In genomic region chr17:4607773-4608187, GRCh38 we compare ENCODE assay signal across 8 cellular contexts. TPM values are rescaled to one million over a fixed set of nuclear protein-coding genes. Genes with fewer than 3 reads are reported as not detected.
DNase-seq lines count a peak whose midpoint lies in the region; ATAC-seq, FAIRE-seq and TF ChIP-seq lines count a peak whose summit lies in the region.

No MANE protein-coding gene starts in this region.

- H3K27ac ChIP-seq in GM23338 (ENCODE audit: low read depth), result no peak overlapping the region

- H3K4me3 Mint-ChIP-seq in GM23338, result no peak overlapping the region

- H3F3A ChIP-seq in GM23338 (replicated peaks; ENCODE audit: low read depth), result no peaks in the 10 kb centered on the region

- no peak; the same call in 1 of the 3 replicates for ATAC-seq in GM23338
- ATAC-seq in sciatic nerve, result peak; percentile 71
- ATAC-seq in GM19397 (IDR thresholded peaks at IDR 0.05; ENCODE audit: unreplicated experiment), result no peak
- no peak for ATAC-seq in HG02870 (IDR thresholded peaks at IDR 0.05; ENCODE audit: unreplicated experiment)

- no peak overlapping the region for H2AFZ ChIP-seq in GM23338

- in situ Hi-C loops in GM13976 (cut with MboI; ENCODE audit: low sequenced_read_pairs, unreplicated experiment), result no loop called here

- H4K20me1 ChIP-seq in GM23338 (replicated peaks; ENCODE audit: insufficient read depth), result no peaks in the 10 kb centered on the region

- FAIRE-seq in GM12892 (lab: Jason Lieb, UNC), result no peak

- H3K9me3 Mint-ChIP-seq in GM23338, result no peaks in the 10 kb centered on the region

- no peak overlapping the region for H3K4me2 ChIP-seq in GM23338

- TF ChIP-seq CTCF in GM23338 (conservative IDR thresholded peaks at IDR 0.05; ENCODE audit: low read depth in 2 of 2), result no peak
- TF ChIP-seq CTCF in GM13976 (IDR thresholded peaks at IDR 0.05; ENCODE audit: borderline replicate concordance, control extremely low read depth, extremely low read depth, insufficient read depth, missing control alignments), result no peak

- H3K9me2 ChIP-seq in GM23338 (ENCODE audit: insufficient read depth), result no peaks in the 10 kb centered on the region

- no peaks in the 10 kb centered on the region for H3K4me1 ChIP-seq in GM23338 (ENCODE audit: insufficient read depth)

- H3K79me2 ChIP-seq in GM23338 (replicated peaks; ENCODE audit: insufficient read depth), result no peaks in the 10 kb centered on the region

- intact Hi-C loops in sciatic nerve (cut with DNase I), result no loop called here

- no peak for TF ChIP-seq POLR2A in GM12892 (IDR thresholded peaks at IDR 0.05; ENCODE audit: low read depth, low read length)

- H3K27me3 Mint-ChIP-seq in GM23338 (ENCODE audit: insufficient read depth, low read depth, poor library complexity), result peaks cover 10% of the 10 kb centered on the region

- H3K27ac Mint-ChIP-seq in GM23338, result peak overlapping the region; percentile 55; the same call in 1 of the 2 replicates

- H3K36me3 Mint-ChIP-seq in GM23338 (ENCODE audit: low read depth), result no peaks in the 10 kb centered on the region; the same call in 2 of the 3 replicates

- no peaks in the 10 kb centered on the region for H3K36me3 ChIP-seq in GM23338 (ENCODE audit: insufficient read depth)

- no peaks in the 10 kb centered on the region for H3K27me3 ChIP-seq in GM23338 (ENCODE audit: insufficient read depth)

- peaks cover 20% of the 10 kb centered on the region for H3K4me1 Mint-ChIP-seq in GM23338

- DNase-seq in GM23338 (ENCODE audit: low spot score), result no peak
- DNase-seq in astrocyte of the hippocampus (ENCODE audit: low read depth, low spot score), result peak; percentile 83
- DNase-seq in iPS-NIHi7 (ENCODE audit: extremely low spot score), result peak; percentile 33
- DNase-seq in sciatic nerve (ENCODE audit: low spot score), result peak; percentile 79
- no peak for DNase-seq in GM12892 (ENCODE audit: insufficient read length)
- no peak for DNase-seq in GM13976 (ENCODE audit: low spot score)

- H3K4me3 ChIP-seq in GM23338, result no peak overlapping the region

TF ChIP-seq in GM23338, 12 proteins besides CTCF, POLR2A, EP300 and RAD21:
- TF ChIP-seq, protein P1, sequence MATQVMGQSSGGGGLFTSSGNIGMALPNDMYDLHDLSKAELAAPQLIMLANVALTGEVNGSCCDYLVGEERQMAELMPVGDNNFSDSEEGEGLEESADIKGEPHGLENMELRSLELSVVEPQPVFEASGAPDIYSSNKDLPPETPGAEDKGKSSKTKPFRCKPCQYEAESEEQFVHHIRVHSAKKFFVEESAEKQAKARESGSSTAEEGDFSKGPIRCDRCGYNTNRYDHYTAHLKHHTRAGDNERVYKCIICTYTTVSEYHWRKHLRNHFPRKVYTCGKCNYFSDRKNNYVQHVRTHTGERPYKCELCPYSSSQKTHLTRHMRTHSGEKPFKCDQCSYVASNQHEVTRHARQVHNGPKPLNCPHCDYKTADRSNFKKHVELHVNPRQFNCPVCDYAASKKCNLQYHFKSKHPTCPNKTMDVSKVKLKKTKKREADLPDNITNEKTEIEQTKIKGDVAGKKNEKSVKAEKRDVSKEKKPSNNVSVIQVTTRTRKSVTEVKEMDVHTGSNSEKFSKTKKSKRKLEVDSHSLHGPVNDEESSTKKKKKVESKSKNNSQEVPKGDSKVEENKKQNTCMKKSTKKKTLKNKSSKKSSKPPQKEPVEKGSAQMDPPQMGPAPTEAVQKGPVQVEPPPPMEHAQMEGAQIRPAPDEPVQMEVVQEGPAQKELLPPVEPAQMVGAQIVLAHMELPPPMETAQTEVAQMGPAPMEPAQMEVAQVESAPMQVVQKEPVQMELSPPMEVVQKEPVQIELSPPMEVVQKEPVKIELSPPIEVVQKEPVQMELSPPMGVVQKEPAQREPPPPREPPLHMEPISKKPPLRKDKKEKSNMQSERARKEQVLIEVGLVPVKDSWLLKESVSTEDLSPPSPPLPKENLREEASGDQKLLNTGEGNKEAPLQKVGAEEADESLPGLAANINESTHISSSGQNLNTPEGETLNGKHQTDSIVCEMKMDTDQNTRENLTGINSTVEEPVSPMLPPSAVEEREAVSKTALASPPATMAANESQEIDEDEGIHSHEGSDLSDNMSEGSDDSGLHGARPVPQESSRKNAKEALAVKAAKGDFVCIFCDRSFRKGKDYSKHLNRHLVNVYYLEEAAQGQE (IDR thresholded peaks at IDR 0.05; ENCODE audit: unreplicated experiment), result no peak
- TF ChIP-seq STAT1 (IDR thresholded peaks at IDR 0.05; ENCODE audit: unreplicated experiment) (no peak), EZH2phosphoT487 (IDR thresholded peaks at IDR 0.05; ENCODE audit: unreplicated experiment) (no peak), NANOG (IDR thresholded peaks at IDR 0.05; ENCODE audit: borderline replicate concordance) (no peak)

RNA-seq across cellular contexts. Expression of gene SMTNL2, which starts 23.5 kb away (rescaled TPM):
- 1.7 and 4.3 TPM in 2 replicates for total RNA-seq in GM23338 (2014; rRNA removed; shearing (Covaris generic))
- 1.3 and 3.1 TPM in 2 replicates for polyA plus RNA-seq in GM23338 (2016; fragmentation: Nextera tagmentation; extraction: Ambion mirVana)
- 1.6 TPM for total RNA-seq in sciatic nerve
- polyA plus RNA-seq in GM12892 (2012; ENCODE audit: missing spikeins), result not detected

RNA-seq across cellular contexts. Expression of gene ALOX15, which starts 33.7 kb away (rescaled TPM):
- total RNA-seq in GM23338 (2014; rRNA removed; shearing (Covaris generic)), result 1.1 and 1.4 TPM in 2 replicates
- 0.28 and 1.2 TPM in 2 replicates for polyA plus RNA-seq in GM23338 (2016; fragmentation: Nextera tagmentation; extraction: Ambion mirVana)
- 0.45 TPM for total RNA-seq in sciatic nerve
- polyA plus RNA-seq in GM12892 (2012; ENCODE audit: missing spikeins), result not detected

RNA-seq across cellular contexts. Expression of gene GGT6, which starts 47.4 kb away (rescaled TPM):
- total RNA-seq in GM23338 (2014; rRNA removed; shearing (Covaris generic)), result 0.24 TPM in 1 of 2 replicates, not detected in the other
- 0.12 TPM in 1 of 2 replicates, not detected in the other for polyA plus RNA-seq in GM23338 (2016; fragmentation: Nextera tagmentation; extraction: Ambion mirVana)
- total RNA-seq in sciatic nerve, result not detected
- polyA plus RNA-seq in GM12892 (2012; ENCODE audit: missing spikeins), result not detected

RNA-seq across cellular contexts. Expression of gene MYBBP1A, which starts 52.6 kb away (rescaled TPM):
- 169 and 213 TPM in 2 replicates for total RNA-seq in GM23338 (2014; rRNA removed; shearing (Covaris generic))
- 66.4 and 70.7 TPM in 2 replicates for polyA plus RNA-seq in GM23338 (2016; fragmentation: Nextera tagmentation; extraction: Ambion mirVana)
- total RNA-seq in sciatic nerve, result 45.1 TPM
- polyA plus RNA-seq in GM12892 (2012; ENCODE audit: missing spikeins), result 29.3 TPM

Comparison
In these comparisons a context has a peak if more than half of its experiments do, and no peak if none do; other contexts are left out.
1. DNase-seq: peak in astrocyte of the hippocampus (single experiment), iPS-NIHi7 (single experiment) and sciatic nerve (single experiment); none in GM23338 (single experiment), GM12892 (single experiment) and GM13976 (single experiment).